ENCODE assay signal across 30 cellular contexts in genomic region chr7:49453486-49453885, GRCh38.
"Had no signal": no experiment of that assay in that cellular context is flagged by ENCODE, and none has a peak within 500 bp of the region (broad histone marks: within the 10 kb centered on the region; RNA-seq: fewer than 3 reads in every experiment).

No MANE protein-coding gene starts in this region.

- H3K27ac Mint-ChIP-seq: naive thymus-derived CD8-positive, alpha-beta T cell; natural killer cell treated with Interleukin-12 subunit alpha and Interleukin-12 subunit beta and Interleukin-15 and Interleukin-18, amount 100 ng/mL, for 72 hours; nephron progenitor cell; progenitor cell of endocrine pancreas; stimulated activated memory B cell treated with anti-CD40 and anti-IgM and Interleukin-4, amounts not matched to agents 10 μg/mL and 1 μg/mL and 100 μg/mL, for 72 hours; type B pancreatic cell had no signal

- H3K4me1 ChIP-seq: parathyroid adenoma, psoas muscle, right lobe of liver, sigmoid colon, suprapubic skin, testis, tibial artery, transverse colon, upper lobe of right lung, uterus had no signal

- H3K27ac ChIP-seq: ovary, parathyroid adenoma, psoas muscle, right lobe of liver, sigmoid colon, suprapubic skin, testis, tibial artery, transverse colon, upper lobe of right lung, uterus had no signal

- H3K9me3 Mint-ChIP-seq: type B pancreatic cell had no signal

- H3K9me3 ChIP-seq: ovary, psoas muscle, right lobe of liver, sigmoid colon, suprapubic skin, testis, tibial artery, transverse colon, upper lobe of right lung, uterus had no signal

- H3K4me1 Mint-ChIP-seq: naive thymus-derived CD8-positive, alpha-beta T cell; neural crest cell; stimulated activated memory B cell treated with anti-CD40 and anti-IgM and Interleukin-4, amounts not matched to agents 10 μg/mL and 1 μg/mL and 100 μg/mL, for 72 hours; stimulated activated naive CD8-positive, alpha-beta T cell treated with anti-CD3 and anti-CD28 coated beads, Interleukin-15, amount 100 ng/mL, for 72 hours had no signal

- H2AFZ ChIP-seq: parathyroid adenoma had no signal

- H3K36me3 Mint-ChIP-seq: natural killer cell treated with Interleukin-12 subunit alpha and Interleukin-12 subunit beta and Interleukin-15 and Interleukin-18, amount 100 ng/mL, for 72 hours; stimulated activated memory B cell treated with anti-CD40 and anti-IgM and Interleukin-4, amounts not matched to agents 10 μg/mL and 1 μg/mL and 100 μg/mL, for 72 hours; type B pancreatic cell had no signal

- ATAC-seq: naive thymus-derived CD8-positive, alpha-beta T cell; natural killer cell treated with Interleukin-12 subunit alpha and Interleukin-12 subunit beta and Interleukin-15 and Interleukin-18, amount 100 ng/mL, for 72 hours; psoas muscle; right cardiac atrium; right lobe of liver; stimulated activated memory B cell treated with anti-CD40 and anti-IgM and Interleukin-4, amounts not matched to agents 10 μg/mL and 1 μg/mL and 100 μg/mL, for 72 hours; stimulated activated naive CD8-positive, alpha-beta T cell treated with anti-CD3 and anti-CD28 coated beads, Interleukin-15, amount 100 ng/mL, for 72 hours; stimulated activated naive CD8-positive, alpha-beta T cell treated with anti-CD3 and anti-CD28 coated beads, Interleukin-15, Interleukin-2, amounts not matched to agents 100 U/mL and 50 U/mL, for 24 hours; upper lobe of right lung had no signal

- H3K4me3 ChIP-seq: ovary, psoas muscle, right lobe of liver, sigmoid colon, suprapubic skin, testis, tibial artery, transverse colon, upper lobe of right lung, uterus had no signal

- H3K27me3 Mint-ChIP-seq: natural killer cell treated with Interleukin-12 subunit alpha and Interleukin-12 subunit beta and Interleukin-15 and Interleukin-18, amount 100 ng/mL, for 72 hours; progenitor cell of endocrine pancreas; stimulated activated memory B cell treated with anti-CD40 and anti-IgM and Interleukin-4, amounts not matched to agents 10 μg/mL and 1 μg/mL and 100 μg/mL, for 72 hours; stimulated activated naive CD8-positive, alpha-beta T cell treated with anti-CD3 and anti-CD28 coated beads, Interleukin-15, amount 100 ng/mL, for 72 hours; type B pancreatic cell had no signal

- H3K27me3 ChIP-seq: ovary, right lobe of liver, sigmoid colon, suprapubic skin, testis, tibial artery, transverse colon, upper lobe of right lung, uterus had no signal

- DNase-seq: naive thymus-derived CD8-positive, alpha-beta T cell; nephron progenitor cell; occipital lobe; ovary; psoas muscle; right lobe of liver; sigmoid colon; small intestine; stimulated activated CD4-positive, alpha-beta T cell treated with anti-CD3 and anti-CD28 coated beads, Interleukin-12 subunit alpha, Interleukin-12 subunit beta, amount 100 ng/mL, for 4 hours; stimulated activated CD4-positive, alpha-beta T cell treated with anti-CD3 and anti-CD28 coated beads, Interleukin-1b, Interleukin-23, amount 100 ng/mL, for 48 hours; stimulated activated CD4-positive, alpha-beta T cell treated with anti-CD3 and anti-CD28 coated beads, Interleukin-4, amount 100 ng/mL, for 1 hour; stimulated activated CD4-positive, alpha-beta T cell treated with anti-CD3 and anti-CD28 coated beads, Interleukin-4, amount 100 ng/mL, for 4 hours; stimulated activated CD8-positive, alpha-beta memory T cell treated with anti-CD3 and anti-CD28 coated beads, Interleukin-4, amount 100 ng/mL, for 48 hours; stimulated activated naive CD4-positive, alpha-beta T cell; stimulated activated naive CD8-positive, alpha-beta T cell treated with anti-CD3 and anti-CD28 coated beads, Interleukin-15, amount 100 ng/mL, for 72 hours; stimulated activated naive CD8-positive, alpha-beta T cell treated with anti-CD3 and anti-CD28 coated beads, Interleukin-15, Interleukin-2, amounts not matched to agents 100 U/mL and 50 U/mL, for 24 hours; substantia nigra; testis; tibial artery; transverse colon; upper lobe of right lung; uterus had no signal

- H3K79me2 ChIP-seq: parathyroid adenoma had no signal

- H3K4me3 Mint-ChIP-seq: naive thymus-derived CD8-positive, alpha-beta T cell; natural killer cell treated with Interleukin-12 subunit alpha and Interleukin-12 subunit beta and Interleukin-15 and Interleukin-18, amount 100 ng/mL, for 72 hours; nephron progenitor cell; neural crest cell; stimulated activated memory B cell treated with anti-CD40 and anti-IgM and Interleukin-4, amounts not matched to agents 10 μg/mL and 1 μg/mL and 100 μg/mL, for 72 hours; stimulated activated naive CD8-positive, alpha-beta T cell treated with anti-CD3 and anti-CD28 coated beads, Interleukin-15, amount 100 ng/mL, for 72 hours; type B pancreatic cell had no signal

- H3K9ac ChIP-seq: parathyroid adenoma had no signal

- H3K36me3 ChIP-seq: ovary, right lobe of liver, sigmoid colon, suprapubic skin, tibial artery, transverse colon, upper lobe of right lung, uterus had no signal
